ENCODE assay signal across 18 cellular contexts in the genomic region with DNA sequence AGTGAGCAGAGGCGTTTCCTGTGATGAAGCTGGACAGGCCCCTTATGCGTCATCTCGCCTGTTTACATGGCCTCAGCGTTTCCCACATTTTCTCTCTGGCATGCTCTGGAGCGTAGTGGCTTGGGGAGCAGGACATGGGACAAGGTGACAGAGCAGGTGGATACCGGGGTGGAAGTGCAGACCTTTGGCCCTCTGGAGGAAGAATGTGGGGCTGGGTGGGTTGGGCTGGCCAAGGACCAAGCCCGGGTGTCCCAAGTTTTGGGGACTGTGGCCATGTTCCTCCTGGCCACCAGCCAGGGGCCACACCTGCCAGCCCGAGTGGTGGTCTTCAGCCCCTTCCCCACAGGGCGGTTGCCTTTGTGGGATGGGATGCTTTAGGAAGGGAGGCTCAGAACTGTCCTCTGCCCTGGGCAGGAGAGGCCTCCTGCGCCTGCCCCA.
"Had no signal": no experiment of that assay in that cellular context is flagged by ENCODE, and none has a peak within 500 bp of the region (broad histone marks: within the 10 kb centered on the region; RNA-seq: fewer than 3 reads in every experiment).

No MANE protein-coding gene starts in this region.

- FAIRE-seq: astrocyte, endothelial cell of umbilical vein, frontal cortex, keratinocyte had no signal

- H3K4me1 Mint-ChIP-seq: activated naive CD8-positive, alpha-beta T cell treated with anti-CD3 and anti-CD28 coated beads, Interleukin-2, amount 50 U/mL, for 24 hours; WTC11 had no signal

- H3K4me3 ChIP-seq: prostate gland, tibial artery had no signal

- H3K9me3 Mint-ChIP-seq: activated naive CD8-positive, alpha-beta T cell treated with anti-CD3 and anti-CD28 coated beads, Interleukin-2, amount 50 U/mL, for 24 hours; activated T-helper 1 cell treated with anti-CD3 and anti-CD28 coated beads, Interleukin-12 subunit alpha, Interleukin-12 subunit beta, Interleukin-2, Interleukin-4 antibody, amounts not matched to agents 30 ng/mL and 10 ng/mL and 1 ng/mL, durations not matched to agents 14 hours and 24 hours and 36 hours; naive B cell had no signal

- H3K9me3 ChIP-seq: prostate gland, tibial artery had no signal

- ATAC-seq: activated naive CD8-positive, alpha-beta T cell treated with anti-CD3 and anti-CD28 coated beads, Interleukin-2, amount 50 U/mL, for 24 hours; SK-N-SH treated with all-trans-retinoic acid at 6 μM for 48 hours; WTC11 had no signal

- H3K4me3 Mint-ChIP-seq: activated naive CD8-positive, alpha-beta T cell treated with anti-CD3 and anti-CD28 coated beads, Interleukin-2, amount 50 U/mL, for 24 hours; activated T-helper 1 cell treated with anti-CD3 and anti-CD28 coated beads, Interleukin-12 subunit alpha, Interleukin-12 subunit beta, Interleukin-2, Interleukin-4 antibody, amounts not matched to agents 30 ng/mL and 10 ng/mL and 1 ng/mL, durations not matched to agents 14 hours and 24 hours and 36 hours; naive B cell; T-helper 1 cell treated with Interleukin-12 subunit alpha and Interleukin-12 subunit beta and Interleukin-4 antibody, amounts not matched to agents 30 μg/mL and 1 μg/mL, for 36 hours; WTC11 had no signal

- H3K36me3 ChIP-seq: prostate gland, tibial artery had no signal

- H3K36me3 Mint-ChIP-seq: naive B cell had no signal

- H3K27ac Mint-ChIP-seq: activated naive CD8-positive, alpha-beta T cell treated with anti-CD3 and anti-CD28 coated beads, Interleukin-2, amount 50 U/mL, for 24 hours; activated T-helper 1 cell treated with anti-CD3 and anti-CD28 coated beads, Interleukin-12 subunit alpha, Interleukin-12 subunit beta, Interleukin-2, Interleukin-4 antibody, amounts not matched to agents 30 ng/mL and 10 ng/mL and 1 ng/mL, durations not matched to agents 14 hours and 24 hours and 36 hours; naive B cell; T-helper 1 cell treated with Interleukin-12 subunit alpha and Interleukin-12 subunit beta and Interleukin-4 antibody, amounts not matched to agents 30 μg/mL and 1 μg/mL, for 36 hours; WTC11 had no signal

- DNase-seq: activated CD4-positive, alpha-beta T cell treated with anti-CD3 and anti-CD28 coated beads, Interleukin-2, amount 50 U/mL, for 1 hour; activated naive CD4-positive, alpha-beta T cell treated with Interleukin-2 at 50 U/mL for 16 hours; activated naive CD8-positive, alpha-beta T cell treated with anti-CD3 and anti-CD28 coated beads, Interleukin-2, amount 50 U/mL, for 24 hours; effector CD4-positive, alpha-beta T cell; midbrain; naive B cell; SHP77; stimulated activated CD4-positive, alpha-beta T cell treated with anti-CD3 and anti-CD28 coated beads, Interleukin-4, amount 100 ng/mL, for 4 hours had no signal

- H3K4me1 ChIP-seq: prostate gland, tibial artery had no signal

- H3K27ac ChIP-seq: prostate gland, tibial artery had no signal

- H3K27me3 Mint-ChIP-seq: activated naive CD8-positive, alpha-beta T cell treated with anti-CD3 and anti-CD28 coated beads, Interleukin-2, amount 50 U/mL, for 24 hours had no signal
